Comparison of ENCODE assay signal across 23 cellular contexts in the genomic region with DNA sequence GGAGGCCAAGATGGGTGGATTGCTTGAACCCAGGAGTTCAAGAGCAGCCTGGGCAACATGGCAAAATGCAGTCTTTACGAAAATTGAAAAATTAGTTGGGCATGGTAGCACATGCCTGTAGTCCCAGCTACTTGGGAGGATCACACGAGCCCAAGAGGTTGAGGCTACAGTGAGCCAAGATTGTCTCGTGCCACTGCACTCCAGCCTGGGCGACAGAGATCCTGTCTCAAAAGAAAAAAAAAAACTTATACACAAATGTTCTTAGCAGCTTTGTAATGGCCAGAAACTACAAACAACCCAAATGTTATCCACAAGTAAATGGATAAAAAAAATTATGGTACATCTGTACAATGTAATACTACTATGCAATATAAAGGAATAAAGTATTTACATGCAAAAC. TPM values are rescaled to one million over a fixed set of nuclear protein-coding genes. Genes with fewer than 3 reads are reported as not detected.
DNase-seq lines count a peak whose midpoint lies in the region; ATAC-seq and TF ChIP-seq lines count a peak whose summit lies in the region.
"Had no signal": no experiment of that assay in that cellular context is flagged by ENCODE, and none has a peak within 500 bp of the region (broad histone marks: within the 10 kb centered on the region; RNA-seq: fewer than 3 reads in every experiment).

No MANE protein-coding gene starts in this region.

- H3K9me3 ChIP-seq in left ventricle myocardium inferior (replicated peaks): no peaks in the 10 kb centered on the region
- H3K9me3 ChIP-seq in heart left ventricle: no peaks in the 10 kb centered on the region
- no peaks in the 10 kb centered on the region for H3K9me3 ChIP-seq in KOPT-K1 (ENCODE audit: insufficient read depth, low read length, poor library complexity, severe bottlenecking)
- H3K9me3 ChIP-seq in colonic mucosa: no peaks in the 10 kb centered on the region
- H3K9me3 ChIP-seq in thyroid gland: no peaks in the 10 kb centered on the region
- H3K9me3 ChIP-seq: A549, right lobe of liver, upper lobe of left lung had no signal

- intact Hi-C loops in left ventricle myocardium inferior (cut with micrococcal nuclease) (no loop called here), heart left ventricle (cut with DNase I) (loop anchor here in 2 of 10 donors (1.0 to 10.0 kb wide), 2 partner anchors 23 to 54 kb away; no protein-coding TSS in a partner anchor), colonic mucosa (cut with DNase I) (no loop called here), thyroid gland (cut with DNase I) (no loop called here)

- no peak overlapping the region for H3K9ac ChIP-seq in colonic mucosa (ENCODE audit: low read depth in 2 of 2, low read length in 2 of 2)
- H3K9ac ChIP-seq: neural progenitor cell had no signal

- H3K36me3 ChIP-seq in left ventricle myocardium inferior: peaks cover 35% of the 10 kb centered on the region
- H3K36me3 ChIP-seq in heart left ventricle: peaks cover 0 to 55% (median 44%) of the 10 kb centered on the region in 9 donors
- H3K36me3 ChIP-seq in KOPT-K1 (ENCODE audit: insufficient read depth, low read length): peaks cover 58% of the 10 kb centered on the region
- peaks cover 3% of the 10 kb centered on the region for H3K36me3 ChIP-seq in colonic mucosa
- H3K36me3 ChIP-seq in thyroid gland: peaks cover 0 to 19% of the 10 kb centered on the region in 2 donors

- TF ChIP-seq POLR2A in heart left ventricle (IDR thresholded peaks at IDR 0.05) (no peak), thyroid gland (IDR thresholded peaks at IDR 0.05) (no peak)

- no peak overlapping the region for H3K4me3 ChIP-seq in left ventricle myocardium inferior
- no peak overlapping the region for H3K4me3 ChIP-seq in heart left ventricle
- no peak overlapping the region for H3K4me3 ChIP-seq in colonic mucosa
- no peak overlapping the region for H3K4me3 ChIP-seq in thyroid gland (replicated peaks in 1 of 3)
- H3K4me3 ChIP-seq: A549, neural progenitor cell, right lobe of liver, upper lobe of left lung had no signal

- ATAC-seq in heart left ventricle (no peak), HG03139 (IDR thresholded peaks at IDR 0.05; ENCODE audit: unreplicated experiment) (no peak), HG03039 (IDR thresholded peaks at IDR 0.05; ENCODE audit: unreplicated experiment) (no peak)
- ATAC-seq: activated naive CD8-positive, alpha-beta T cell treated with anti-CD3 and anti-CD28 coated beads, Interleukin-2, amount 50 U/mL, for 24 hours had no signal

- DNase-seq in left ventricle myocardium inferior: no peak
- no peak for DNase-seq in heart left ventricle
- DNase-seq in colonic mucosa: peak; percentile 3
- DNase-seq in thyroid gland: peak; percentile 71 to 76
- DNase-seq in NCI-H2227 treated with DMSO at 0.1 percent for 48 hours (lab: John Stamatoyannopoulos, UW): no peak
- DNase-seq: activated CD4-positive, alpha-beta T cell treated with anti-CD3 and anti-CD28 coated beads for 1 hour; activated CD8-positive, alpha-beta memory T cell treated with anti-CD3 and anti-CD28 coated beads for 24 hours; activated gamma-delta T cell; activated naive CD8-positive, alpha-beta T cell treated with anti-CD3 and anti-CD28 coated beads, Interleukin-2, amount 50 U/mL, for 24 hours; activated T-cell treated with anti-CD3 and anti-CD28 coated beads, Interleukin-2, amount 50 U/mL, for 24 hours; caudate nucleus; COR-L47; HCEC 1CT; NCI-H1092; NCI-H187 treated with DMSO at 0.1 percent for 48 hours; right lobe of liver; stimulated activated CD4-positive, alpha-beta T cell treated with anti-CD3 and anti-CD28 coated beads, Interleukin-2, amount 100 ng/mL, for 48 hours; upper lobe of left lung had no signal

- H3K27ac ChIP-seq in left ventricle myocardium inferior (replicated peaks) (peak overlapping the region; percentile 51), heart left ventricle (peak overlapping the region in 6 of 12 donors; percentile 6 to 77 (median 28)), KOPT-K1 (ENCODE audit: low read depth, low read length, poor library complexity, severe bottlenecking) (peak overlapping the region; percentile 87), colonic mucosa (no peak overlapping the region), thyroid gland (peak overlapping the region; percentile 70 to 99 (median 90))
- H3K27ac ChIP-seq: A549, neural progenitor cell, right lobe of liver had no signal

- TF ChIP-seq CTCF in left ventricle myocardium inferior (IDR thresholded peaks at IDR 0.05; ENCODE audit: borderline replicate concordance) (no peak), heart left ventricle (IDR thresholded peaks at IDR 0.05) (no peak), colonic mucosa (IDR thresholded peaks at IDR 0.05) (no peak), thyroid gland (IDR thresholded peaks at IDR 0.05) (no peak)

- H3K4me1 ChIP-seq in left ventricle myocardium inferior (peaks cover 81% of the 10 kb centered on the region), heart left ventricle (peaks cover 4 to 68% (median 48%) of the 10 kb centered on the region in 12 donors), colonic mucosa (peaks cover 8% of the 10 kb centered on the region), thyroid gland (peaks cover 45 to 70% of the 10 kb centered on the region in 2 donors)

- WGBS in heart left ventricle, 4 donors: 63 to 73% (median 67%) methylated on average over 4 of the region's 4 CpGs
- 35 to 44% methylated on average over 4 of the region's 4 CpGs for WGBS in thyroid gland, 2 donors

- H3K27me3 ChIP-seq in left ventricle myocardium inferior (ENCODE audit: low read depth) (no peaks in the 10 kb centered on the region), heart left ventricle (no peaks in the 10 kb centered on the region), colonic mucosa (no peaks in the 10 kb centered on the region), thyroid gland (no peaks in the 10 kb centered on the region)
- H3K27me3 ChIP-seq: neural progenitor cell, right lobe of liver, upper lobe of left lung had no signal

RNA-seq across cellular contexts. Expression of a gene that starts 12.6 kb away (rescaled TPM):
- total RNA-seq in left ventricle myocardium inferior (55.0 TPM), heart left ventricle (10 to 100 TPM; 32.0 to 70.6 (median 49.1) TPM), colonic mucosa (10 to 100 TPM; 59.6 to 89.5 TPM), thyroid gland (100 to 1,000 TPM; 194 to 238 (median 214) TPM)
- 10 to 100 TPM; 26.2 to 38.9 TPM for polyA plus RNA-seq in heart left ventricle

Comparison
In these comparisons a context has a peak if more than half of its experiments do, and no peak if none do; other contexts are left out.
1. DNase-seq: peak in colonic mucosa (single experiment) and thyroid gland (2 of 2); none in left ventricle myocardium inferior (single experiment), heart left ventricle (0 of 5) and NCI-H2227 treated with DMSO at 0.1 percent for 48 hours (single experiment).